Comparison of ENCODE assay signal across 20 cellular contexts in genomic region chr2:23655862-23656596, GRCh38.
"Had no signal": no experiment of that assay in that cellular context is flagged by ENCODE, and none has a peak within 500 bp of the region (broad histone marks: within the 10 kb centered on the region; RNA-seq: fewer than 3 reads in every experiment).

No MANE protein-coding gene starts in this region.

- H3K9me3 Mint-ChIP-seq: activated CD4-positive, alpha-beta memory T cell treated with anti-CD3 and anti-CD28 coated beads for 36 hours; activated naive CD8-positive, alpha-beta T cell treated with anti-CD3 and anti-CD28 coated beads, Interleukin-2, amount 10 ng/mL, durations not matched to agents 7 days and 5 days; activated T-helper 17 cell treated with anti-CD3 and anti-CD28 coated beads, Interleukin-2, amount 50 U/mL, for 72 hours; endodermal cell; stimulated activated naive B cell treated with anti-CD40 and anti-IgM and Interleukin-4, amounts not matched to agents 10 μg/mL and 1 μg/mL and 100 μg/mL, for 72 hours; WTC11 had no signal

- ATAC-seq: activated CD4-positive, alpha-beta T cell treated with anti-CD3 and anti-CD28 coated beads for 36 hours; activated T-helper 17 cell treated with anti-CD3 and anti-CD28 coated beads, Interleukin-2, amount 50 U/mL, for 72 hours; body of pancreas; left lobe of liver; right lobe of liver; stimulated activated naive B cell treated with anti-CD40 and anti-IgM and Interleukin-4, amounts not matched to agents 10 μg/mL and 1 μg/mL and 100 μg/mL, for 72 hours; T-helper 17 cell had no signal

- H3K4me1 ChIP-seq: body of pancreas, right lobe of liver, uterus had no signal

- H3K4me1 Mint-ChIP-seq: activated T-helper 17 cell treated with anti-CD3 and anti-CD28 coated beads, Interleukin-2, amount 50 U/mL, for 72 hours; endodermal cell; WTC11 had no signal

- H2AFZ ChIP-seq: hepatocyte had no signal

- H3K36me3 Mint-ChIP-seq: activated CD4-positive, alpha-beta memory T cell treated with anti-CD3 and anti-CD28 coated beads for 36 hours; activated naive CD8-positive, alpha-beta T cell treated with anti-CD3 and anti-CD28 coated beads, Interleukin-2, amount 10 ng/mL, durations not matched to agents 7 days and 5 days; stimulated activated naive B cell treated with anti-CD40 and anti-IgM and Interleukin-4, amounts not matched to agents 10 μg/mL and 1 μg/mL and 100 μg/mL, for 72 hours; WTC11 had no signal

- H3K27me3 ChIP-seq: body of pancreas, hepatocyte, right lobe of liver, tibial nerve, uterus had no signal

- DNase-seq: activated CD4-positive, alpha-beta memory T cell treated with anti-CD3 and anti-CD28 coated beads for 36 hours; activated CD4-positive, alpha-beta T cell treated with anti-CD3 and anti-CD28 coated beads for 36 hours; activated naive CD4-positive, alpha-beta T cell treated with Interleukin-2 at 50 U/mL for 16 hours; activated naive CD8-positive, alpha-beta T cell treated with anti-CD3 and anti-CD28 coated beads, Interleukin-2, amount 10 ng/mL, durations not matched to agents 7 days and 5 days; body of pancreas; endodermal cell; islet precursor cell; nephron progenitor cell; right lobe of liver; stimulated activated CD4-positive, alpha-beta T cell treated with anti-CD3 and anti-CD28 coated beads, Interleukin-4, amount 100 ng/mL, for 4 hours; stimulated activated naive B cell treated with anti-CD40 and anti-IgM and Interleukin-4, amounts not matched to agents 10 μg/mL and 1 μg/mL and 100 μg/mL, for 72 hours; T-helper 17 cell had no signal

- H3K27ac Mint-ChIP-seq: activated CD4-positive, alpha-beta memory T cell treated with anti-CD3 and anti-CD28 coated beads for 36 hours; activated CD4-positive, alpha-beta T cell treated with anti-CD3 and anti-CD28 coated beads for 36 hours; activated naive CD8-positive, alpha-beta T cell treated with anti-CD3 and anti-CD28 coated beads, Interleukin-2, amount 10 ng/mL, durations not matched to agents 7 days and 5 days; activated T-helper 17 cell treated with anti-CD3 and anti-CD28 coated beads, Interleukin-2, amount 50 U/mL, for 72 hours; endodermal cell; nephron progenitor cell; stimulated activated naive B cell treated with anti-CD40 and anti-IgM and Interleukin-4, amounts not matched to agents 10 μg/mL and 1 μg/mL and 100 μg/mL, for 72 hours; T-helper 17 cell; WTC11 had no signal

- H3K27me3 Mint-ChIP-seq: activated CD4-positive, alpha-beta memory T cell treated with anti-CD3 and anti-CD28 coated beads for 36 hours; activated T-helper 17 cell treated with anti-CD3 and anti-CD28 coated beads, Interleukin-2, amount 50 U/mL, for 72 hours had no signal

- H3K4me2 ChIP-seq: hepatocyte had no signal

- H3K79me2 ChIP-seq: hepatocyte had no signal

- H3K4me3 Mint-ChIP-seq: activated CD4-positive, alpha-beta memory T cell treated with anti-CD3 and anti-CD28 coated beads for 36 hours; activated CD4-positive, alpha-beta T cell treated with anti-CD3 and anti-CD28 coated beads for 36 hours; activated naive CD8-positive, alpha-beta T cell treated with anti-CD3 and anti-CD28 coated beads, Interleukin-2, amount 10 ng/mL, durations not matched to agents 7 days and 5 days; activated T-helper 17 cell treated with anti-CD3 and anti-CD28 coated beads, Interleukin-2, amount 50 U/mL, for 72 hours; endodermal cell; nephron progenitor cell; stimulated activated naive B cell treated with anti-CD40 and anti-IgM and Interleukin-4, amounts not matched to agents 10 μg/mL and 1 μg/mL and 100 μg/mL, for 72 hours; T-helper 17 cell; WTC11 had no signal

- H3K27ac ChIP-seq: body of pancreas, hepatocyte, right lobe of liver, uterus had no signal

- H3K4me3 ChIP-seq: body of pancreas, hepatocyte, lung, right lobe of liver, tibial nerve, uterus had no signal

- FAIRE-seq: TTC549 had no signal

- H3K36me3 ChIP-seq: right lobe of liver, uterus had no signal

- H3K9me3 ChIP-seq: body of pancreas, right lobe of liver, uterus had no signal
